In the genomic region with DNA sequence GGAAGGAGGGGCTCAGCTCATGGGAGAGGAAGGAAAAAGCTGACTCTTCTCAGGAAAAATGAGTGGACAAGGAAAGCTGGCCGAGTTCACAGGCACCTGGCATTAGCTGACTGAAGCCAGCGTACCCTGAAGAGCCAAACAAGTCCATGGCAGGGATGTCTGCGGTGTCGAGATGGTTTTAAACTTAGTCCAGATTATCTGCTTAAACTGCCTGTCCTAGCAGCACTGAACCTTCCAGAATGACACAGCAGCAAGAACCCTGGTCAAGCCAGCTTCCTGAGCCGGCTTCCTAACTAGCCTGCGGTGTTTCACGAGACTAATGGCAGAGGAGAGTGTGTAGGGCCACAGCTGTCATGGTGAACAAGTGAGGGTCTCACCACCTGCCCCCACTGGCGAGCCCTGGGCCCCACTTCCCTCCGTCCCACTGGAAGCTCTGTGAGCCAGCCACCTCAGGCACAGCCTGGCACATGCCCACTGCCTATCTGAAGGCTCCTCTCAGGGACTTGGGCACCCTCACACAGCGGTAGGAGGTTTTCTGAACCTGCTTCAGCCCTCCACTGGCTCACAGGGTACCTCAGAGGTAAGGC, we compare ENCODE assay signal across 13 cellular contexts. TPM values are rescaled to one million over a fixed set of nuclear protein-coding genes. Genes with fewer than 3 reads are reported as not detected.
A peak's percentile ranks its signal among the peaks of the same experiment; 100 is the strongest.
DNase-seq lines count a peak whose midpoint lies in the region; ATAC-seq and TF ChIP-seq lines count a peak whose summit lies in the region.
"Had no signal": no experiment of that assay in that cellular context is flagged by ENCODE, and none has a peak within 500 bp of the region (broad histone marks: within the 10 kb centered on the region; RNA-seq: fewer than 3 reads in every experiment).

No MANE protein-coding gene starts in this region.

- H3K4me1 ChIP-seq in esophagus squamous epithelium (peaks cover 16 to 57% (median 34%) of the 10 kb centered on the region in 3 donors), osteoblast (ENCODE audit: insufficient read depth, low read length) (peaks cover 38% of the 10 kb centered on the region), vagina (peaks cover 50% of the 10 kb centered on the region)

- WGBS in esophagus squamous epithelium, 2 donors = 71 to 72% methylated on average over 7 to 8 of the region's 10 CpGs

- no peak overlapping the region for H3K27ac Mint-ChIP-seq in activated CD8-positive, alpha-beta T cell treated with anti-CD3 and anti-CD28 coated beads, Interleukin-2, amount 10 ng/mL, durations not matched to agents 7 days and 5 days
- no peak overlapping the region for H3K27ac Mint-ChIP-seq in activated CD8-positive, alpha-beta T cell treated with anti-CD3 and anti-CD28 coated beads for 36 hours
- H3K27ac Mint-ChIP-seq: IgD-negative memory B cell; immature natural killer cell; T-helper 1 cell treated with Interleukin-12 subunit alpha and Interleukin-12 subunit beta and Interleukin-4 antibody, amounts not matched to agents 30 μg/mL and 1 μg/mL, for 36 hours had no signal

- peak; percentile 23 for ATAC-seq in activated CD8-positive, alpha-beta T cell treated with anti-CD3 and anti-CD28 coated beads, Interleukin-2, amount 10 ng/mL, durations not matched to agents 7 days and 5 days
- ATAC-seq in activated CD8-positive, alpha-beta T cell treated with anti-CD3 and anti-CD28 coated beads for 36 hours = no peak
- ATAC-seq in HG02938 (IDR thresholded peaks at IDR 0.05; ENCODE audit: unreplicated experiment) (no peak), HG03520 (IDR thresholded peaks at IDR 0.05; ENCODE audit: unreplicated experiment) (no peak)
- ATAC-seq: stimulated activated naive CD8-positive, alpha-beta T cell treated with anti-CD3 and anti-CD28 coated beads, Interleukin-15, amount 100 ng/mL, for 72 hours had no signal

- H3K36me3 Mint-ChIP-seq in activated CD8-positive, alpha-beta T cell treated with anti-CD3 and anti-CD28 coated beads, Interleukin-2, amount 10 ng/mL, durations not matched to agents 7 days and 5 days (ENCODE audit: low read depth) = peaks cover 4% of the 10 kb centered on the region
- H3K36me3 Mint-ChIP-seq in activated CD8-positive, alpha-beta T cell treated with anti-CD3 and anti-CD28 coated beads for 36 hours (ENCODE audit: low read depth) = no peaks in the 10 kb centered on the region

- POLR2A ChIA-PET in activated CD8-positive, alpha-beta T cell treated with anti-CD3 and anti-CD28 coated beads, Interleukin-2, amount 10 ng/mL, durations not matched to agents 7 days and 5 days (lab: Charles Lee) = interaction anchor here (0.6 kb wide), 1 partner anchor 39 kb away, joined by 3 read pairs; no protein-coding TSS in a partner anchor
- POLR2A ChIA-PET in activated CD8-positive, alpha-beta T cell treated with anti-CD3 and anti-CD28 coated beads for 36 hours (lab: Charles Lee) = no interaction called here

- DNase-seq in activated CD8-positive, alpha-beta T cell treated with anti-CD3 and anti-CD28 coated beads, Interleukin-2, amount 10 ng/mL, durations not matched to agents 7 days and 5 days = no peak
- DNase-seq in activated CD8-positive, alpha-beta T cell treated with anti-CD3 and anti-CD28 coated beads for 36 hours = no peak
- no peak for DNase-seq in esophagus squamous epithelium (lab: John Stamatoyannopoulos, UW)
- peak; percentile 91 for DNase-seq in osteoblast (ENCODE audit: insufficient read length, low spot score, missing footprints)
- DNase-seq in vagina (ENCODE audit: extremely low spot score in 2 of 2) = no peak
- DNase-seq in NCI-H2196 (lab: John Stamatoyannopoulos, UW; ENCODE audit: unreplicated experiment) = no peak
- DNase-seq: immature natural killer cell; NCI-H510A treated with DMSO at 0.1 percent for 48 hours; stimulated activated naive CD8-positive, alpha-beta T cell treated with anti-CD3 and anti-CD28 coated beads, Interleukin-15, amount 100 ng/mL, for 72 hours had no signal

- peak overlapping the region; percentile 79 to 90 (median 86) for H3K27ac ChIP-seq in esophagus squamous epithelium
- peak overlapping the region; percentile 98 for H3K27ac ChIP-seq in osteoblast (ENCODE audit: low read depth, low read length)
- H3K27ac ChIP-seq in vagina = peak overlapping the region; percentile 85

- H3K9me3 Mint-ChIP-seq in activated CD8-positive, alpha-beta T cell treated with anti-CD3 and anti-CD28 coated beads, Interleukin-2, amount 10 ng/mL, durations not matched to agents 7 days and 5 days (ENCODE audit: insufficient read depth) = no peaks in the 10 kb centered on the region
- H3K9me3 Mint-ChIP-seq in activated CD8-positive, alpha-beta T cell treated with anti-CD3 and anti-CD28 coated beads for 36 hours = no peaks in the 10 kb centered on the region
- H3K9me3 Mint-ChIP-seq: IgD-negative memory B cell; immature natural killer cell; stimulated activated naive CD8-positive, alpha-beta T cell treated with anti-CD3 and anti-CD28 coated beads, Interleukin-15, amount 100 ng/mL, for 72 hours; T-helper 1 cell treated with Interleukin-12 subunit alpha and Interleukin-12 subunit beta and Interleukin-4 antibody, amounts not matched to agents 30 μg/mL and 1 μg/mL, for 36 hours had no signal

- H3K4me1 Mint-ChIP-seq in activated CD8-positive, alpha-beta T cell treated with anti-CD3 and anti-CD28 coated beads, Interleukin-2, amount 10 ng/mL, durations not matched to agents 7 days and 5 days (ENCODE audit: low read depth) = peaks cover 10% of the 10 kb centered on the region
- H3K4me1 Mint-ChIP-seq in activated CD8-positive, alpha-beta T cell treated with anti-CD3 and anti-CD28 coated beads for 36 hours (ENCODE audit: low read depth) = peaks cover 6% of the 10 kb centered on the region
- H3K4me1 Mint-ChIP-seq: immature natural killer cell had no signal

- no peaks in the 10 kb centered on the region for H4K20me1 ChIP-seq in osteoblast (ENCODE audit: insufficient read depth, low read length)

- H3K4me2 ChIP-seq in osteoblast (ENCODE audit: insufficient read depth, low read length) = peak overlapping the region; percentile 57

- H3K9me3 ChIP-seq in esophagus squamous epithelium (no peaks in the 10 kb centered on the region), osteoblast (ENCODE audit: low read depth, low read length) (no peaks in the 10 kb centered on the region), vagina (no peaks in the 10 kb centered on the region)

- H3K27me3 ChIP-seq in esophagus squamous epithelium = no peaks in the 10 kb centered on the region
- H3K27me3 ChIP-seq in osteoblast (ENCODE audit: insufficient read depth, low read length) = no peaks in the 10 kb centered on the region
- H3K27me3 ChIP-seq in vagina = no peaks in the 10 kb centered on the region

- H3K36me3 ChIP-seq in esophagus squamous epithelium = peaks cover 0 to 10% (median 0%) of the 10 kb centered on the region in 3 donors
- H3K36me3 ChIP-seq in osteoblast (ENCODE audit: insufficient read depth, low read length) = no peaks in the 10 kb centered on the region
- no peaks in the 10 kb centered on the region for H3K36me3 ChIP-seq in vagina

- CTCF ChIA-PET in activated CD8-positive, alpha-beta T cell treated with anti-CD3 and anti-CD28 coated beads, Interleukin-2, amount 10 ng/mL, durations not matched to agents 7 days and 5 days (lab: Charles Lee) = no interaction called here
- CTCF ChIA-PET in activated CD8-positive, alpha-beta T cell treated with anti-CD3 and anti-CD28 coated beads for 36 hours (lab: Charles Lee) = no interaction called here

- no peaks in the 10 kb centered on the region for H3K27me3 Mint-ChIP-seq in activated CD8-positive, alpha-beta T cell treated with anti-CD3 and anti-CD28 coated beads, Interleukin-2, amount 10 ng/mL, durations not matched to agents 7 days and 5 days (ENCODE audit: low read depth)
- no peaks in the 10 kb centered on the region for H3K27me3 Mint-ChIP-seq in activated CD8-positive, alpha-beta T cell treated with anti-CD3 and anti-CD28 coated beads for 36 hours
- H3K27me3 Mint-ChIP-seq: IgD-negative memory B cell; stimulated activated naive CD8-positive, alpha-beta T cell treated with anti-CD3 and anti-CD28 coated beads, Interleukin-15, amount 100 ng/mL, for 72 hours had no signal

- intact Hi-C loops in activated CD8-positive, alpha-beta T cell treated with anti-CD3 and anti-CD28 coated beads for 36 hours (cut with micrococcal nuclease) = no loop called here
- intact Hi-C loops in esophagus squamous epithelium (cut with DNase I) (no loop called here), vagina (cut with DNase I) (no loop called here)

- no peak for TF ChIP-seq CTCF in activated CD8-positive, alpha-beta T cell treated with anti-CD3 and anti-CD28 coated beads for 36 hours (IDR thresholded peaks at IDR 0.05)
- TF ChIP-seq CTCF in esophagus squamous epithelium (IDR thresholded peaks at IDR 0.05) (no peak), osteoblast (IDR thresholded peaks at IDR 0.05; ENCODE audit: extremely low read depth, low read depth, low read length) (no peak), vagina (IDR thresholded peaks at IDR 0.05) (no peak)

- H3K4me3 ChIP-seq in esophagus squamous epithelium (no peak overlapping the region), osteoblast (ENCODE audit: insufficient read depth, low read length) (peak overlapping the region; percentile 36), vagina (no peak overlapping the region)

- TF ChIP-seq POLR2A in esophagus squamous epithelium (IDR thresholded peaks at IDR 0.05) = no peak
- no peak for TF ChIP-seq POLR2A in vagina (IDR thresholded peaks at IDR 0.05)

- peak overlapping the region; percentile 12 for H2AFZ ChIP-seq in osteoblast (ENCODE audit: low read length)

- H3K79me2 ChIP-seq in osteoblast (ENCODE audit: insufficient read depth, low read length) = peaks cover 13% of the 10 kb centered on the region

- H3K4me3 Mint-ChIP-seq in activated CD8-positive, alpha-beta T cell treated with anti-CD3 and anti-CD28 coated beads, Interleukin-2, amount 10 ng/mL, durations not matched to agents 7 days and 5 days = no peak overlapping the region
- H3K4me3 Mint-ChIP-seq in activated CD8-positive, alpha-beta T cell treated with anti-CD3 and anti-CD28 coated beads for 36 hours = no peak overlapping the region
- H3K4me3 Mint-ChIP-seq: IgD-negative memory B cell; immature natural killer cell; stimulated activated naive CD8-positive, alpha-beta T cell treated with anti-CD3 and anti-CD28 coated beads, Interleukin-15, amount 100 ng/mL, for 72 hours; T-helper 1 cell treated with Interleukin-12 subunit alpha and Interleukin-12 subunit beta and Interleukin-4 antibody, amounts not matched to agents 30 μg/mL and 1 μg/mL, for 36 hours had no signal

RNA-seq across cellular contexts. Expression of a gene that starts 28.8 kb away (rescaled TPM):
- total RNA-seq in activated CD8-positive, alpha-beta T cell treated with anti-CD3 and anti-CD28 coated beads, Interleukin-2, amount 10 ng/mL, durations not matched to agents 7 days and 5 days = 1 to 10 TPM; 5.7 to 6.0 TPM
- 1 to 10 TPM; 4.4 to 4.6 TPM for total RNA-seq in activated CD8-positive, alpha-beta T cell treated with anti-CD3 and anti-CD28 coated beads for 36 hours
- total RNA-seq in esophagus squamous epithelium (10 to 100 TPM; 15.5 to 39.7 (median 27.5) TPM), osteoblast (54.2 and 56.5 TPM in 2 replicates), vagina (102 TPM)
